Comparison of ENCODE assay signal across 7 cellular contexts in genomic region chr22:28674121-28674563, GRCh38. TPM values are rescaled to one million over a fixed set of nuclear protein-coding genes. Genes with fewer than 3 reads are reported as not detected.
DNase-seq lines count a peak whose midpoint lies in the region; ATAC-seq, FAIRE-seq and TF ChIP-seq lines count a peak whose summit lies in the region.

No MANE protein-coding gene starts in this region.

- H3K27me3 Mint-ChIP-seq in naive thymus-derived CD8-positive, alpha-beta T cell = peaks cover 23 to 75% (median 51%) of the 10 kb centered on the region in 5 donors

- peaks cover 0 to 4% (median 3%) of the 10 kb centered on the region in 3 donors for H3K36me3 Mint-ChIP-seq in naive thymus-derived CD8-positive, alpha-beta T cell

- peaks cover 9 to 39% (median 33%) of the 10 kb centered on the region in 4 donors for H3K4me1 Mint-ChIP-seq in naive thymus-derived CD8-positive, alpha-beta T cell

- H3K4me3 ChIP-seq in Jurkat, Clone E6-1 (ENCODE audit: low read length) = no peak overlapping the region

- H3K9me3 Mint-ChIP-seq in naive thymus-derived CD8-positive, alpha-beta T cell = peaks cover 0 to 17% (median 3%) of the 10 kb centered on the region in 9 donors

- no peak for FAIRE-seq in GM12892 (lab: Jason Lieb, UNC)

- DNase-seq in GM12892 (ENCODE audit: insufficient read length) (peak; percentile 14), kidney glomerular epithelial cell (lab: John Stamatoyannopoulos, UW) (no peak)
- DNase-seq in Jurkat, Clone E6-1 (ENCODE audit: low read depth, low spot score) = peak; percentile 93
- peak; percentile 21 for DNase-seq in activated CD4-positive, alpha-beta T cell treated with anti-CD3 and anti-CD28 coated beads, Interleukin-2, amount 50 U/mL, for 1 hour
- DNase-seq in naive thymus-derived CD8-positive, alpha-beta T cell = peak in 9 of 10 donors; percentile 11 to 83 (median 70)

- ATAC-seq in naive thymus-derived CD8-positive, alpha-beta T cell = peak; percentile 99 to 100
- ATAC-seq in HG02588 (IDR thresholded peaks at IDR 0.05; ENCODE audit: unreplicated experiment) = no peak
- ATAC-seq in GM21367 (IDR thresholded peaks at IDR 0.05; ENCODE audit: unreplicated experiment) = no peak

- POLR2A ChIA-PET in naive thymus-derived CD8-positive, alpha-beta T cell (lab: Charles Lee) = no interaction called here

- TF ChIP-seq POLR2A in GM12892 (IDR thresholded peaks at IDR 0.05; ENCODE audit: low read depth, low read length) = no peak

- peak overlapping the region; percentile 5 to 99 (median 91) for H3K27ac Mint-ChIP-seq in naive thymus-derived CD8-positive, alpha-beta T cell

- peak overlapping the region; percentile 42 to 94 (median 75) for H3K4me3 Mint-ChIP-seq in naive thymus-derived CD8-positive, alpha-beta T cell

RNA-seq across cellular contexts. Expression of gene TTC28, which starts 5.5 kb away (rescaled TPM):
- polyA plus RNA-seq in GM12892 (2012; ENCODE audit: missing spikeins) = 0.49 TPM
- polyA plus RNA-seq in Jurkat, Clone E6-1 (2012; ENCODE audit: insufficient read depth, insufficient read length) = 5.5 TPM
- total RNA-seq in naive thymus-derived CD8-positive, alpha-beta T cell = 1 to 10 TPM; 2.6 to 6.4 TPM
- polyA plus RNA-seq in naive thymus-derived CD8-positive, alpha-beta T cell = 1 to 10 TPM in 1 of 3 donors, under 1 TPM in 2; 0.44 to 1.3 (median 0.81) TPM

Comparison
In these comparisons a context has a peak if more than half of its experiments do, and no peak if none do; other contexts are left out.
1. ATAC-seq: peak in naive thymus-derived CD8-positive, alpha-beta T cell (2 of 2); none in HG02588 (single experiment) and GM21367 (single experiment).